In the genomic region with DNA sequence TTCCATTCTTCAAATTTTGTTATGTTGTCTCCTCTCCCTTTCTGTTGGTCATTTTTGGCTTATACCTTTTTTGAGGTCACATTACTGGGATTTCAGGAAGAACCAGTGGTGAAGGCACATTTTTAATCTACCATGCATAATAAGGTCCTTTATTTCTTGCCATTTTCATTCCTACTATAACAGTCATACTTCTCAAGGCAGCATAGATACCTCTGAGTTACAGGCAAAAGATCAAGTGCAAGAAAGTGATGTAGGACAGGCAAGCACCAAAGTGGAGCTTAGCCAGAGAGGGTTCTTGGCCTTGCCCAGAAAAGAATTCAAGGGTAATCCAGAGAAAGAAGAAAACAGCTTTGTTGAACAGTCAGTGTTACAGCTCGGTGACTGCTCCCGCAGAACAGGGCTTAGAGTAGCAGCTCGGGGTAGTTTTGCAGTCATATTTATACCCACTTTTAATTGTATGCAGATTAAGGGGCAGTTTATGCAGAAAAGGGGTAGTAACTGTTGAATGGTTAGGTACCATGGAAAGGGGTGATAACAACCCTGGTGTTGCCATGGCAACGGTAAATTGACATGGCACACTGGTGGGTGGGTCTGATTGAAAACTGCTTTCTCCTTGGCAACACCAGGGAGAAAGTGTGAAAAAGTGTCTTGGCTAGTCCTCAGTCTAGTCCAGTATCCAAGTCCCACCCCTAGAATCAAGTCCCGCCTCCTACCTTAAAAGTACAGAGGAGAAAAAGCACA, we compare ENCODE assay signal across 21 cellular contexts. TPM values are rescaled to one million over a fixed set of nuclear protein-coding genes. Genes with fewer than 3 reads are reported as not detected.
A peak's percentile ranks its signal among the peaks of the same experiment; 100 is the strongest.
DNase-seq lines count a peak whose midpoint lies in the region; ATAC-seq, FAIRE-seq and TF ChIP-seq lines count a peak whose summit lies in the region.
"Had no signal": no experiment of that assay in that cellular context is flagged by ENCODE, and none has a peak within 500 bp of the region (broad histone marks: within the 10 kb centered on the region; RNA-seq: fewer than 3 reads in every experiment).

No MANE protein-coding gene starts in this region.

- H3K4me3 ChIP-seq in Caco-2 (ENCODE audit: low read depth, low read length) (no peak overlapping the region), K562 (no peak overlapping the region), ovary (no peak overlapping the region)
- H3K4me3 ChIP-seq: dorsolateral prefrontal cortex, HAP-1, mucosa of descending colon, sigmoid colon had no signal

- in situ Hi-C loops in K562 (cut with MboI) = no loop called here

- TF ChIP-seq POLR2A in K562 (conservative IDR thresholded peaks at IDR 0.05) (no peak), ovary (IDR thresholded peaks at IDR 0.05) (no peak)

- intact Hi-C loops in Caco-2 (cut with micrococcal nuclease; ENCODE audit: unreplicated experiment) = loop anchor here (5.0 kb wide), 1 partner anchor 36 kb away; no protein-coding TSS in a partner anchor
- intact Hi-C loops in K562 (cut with micrococcal nuclease) = no loop called here
- intact Hi-C loops in ovary (cut with DNase I) = no loop called here

- H3K27me3 ChIP-seq in Caco-2 (replicated peaks; ENCODE audit: control insufficient read depth, insufficient read depth, low read length) (no peaks in the 10 kb centered on the region), K562 (ENCODE audit: control insufficient read depth in 2 of 2, insufficient read depth in 2 of 2, low read length in 2 of 2) (peaks cover 0 to 2% of the 10 kb centered on the region in 2 experiments; a peak in 2 of 5 replicates), ovary (no peaks in the 10 kb centered on the region)
- H3K27me3 ChIP-seq: sigmoid colon had no signal

- TF ChIP-seq RAD21 in K562 (CRISPR knock-in tag; conservative IDR thresholded peaks at IDR 0.05 in 1 of 2, IDR thresholded peaks at IDR 0.05 in 1 of 2) = no peak

- FAIRE-seq in K562 (lab: Jason Lieb, UNC) = no peak
- FAIRE-seq: bronchial epithelial cell, TTC549 had no signal

- CTCF ChIA-PET in Caco-2 (lab: Charles Lee) = no interaction called here
- CTCF ChIA-PET in K562 (lab: Yijun Ruan, JAX; ENCODE audit: low intra/inter-chr PET ratio) = no interaction called here
- CTCF ChIA-PET in GM10248 (lab: Yijun Ruan, JAX) = interaction anchor here (4.9 kb wide), 1 partner anchor 19 kb away, joined by 18 read pairs; no protein-coding TSS in a partner anchor

- TF ChIP-seq CTCF in Caco-2 (IDR thresholded peaks at IDR 0.05; ENCODE audit: insufficient read depth in 1 of 2, low read depth in 1 of 2, low read length in 1 of 2, severe bottlenecking in 1 of 2, unreplicated experiment in 1 of 2) (no peak), HFFc6 (IDR thresholded peaks at IDR 0.05) (no peak), K562 (IDR thresholded peaks at IDR 0.05 in 2 of 3, conservative IDR thresholded peaks at IDR 0.05 in 1 of 3; ENCODE audit: insufficient read depth in 2 of 3, low read depth in 1 of 3, low read length in 3 of 3) (no peak), ovary (IDR thresholded peaks at IDR 0.05) (no peak), GM10248 (IDR thresholded peaks at IDR 0.05; ENCODE audit: control extremely low read depth, extremely low read depth, low read depth, missing control alignments) (no peak)

- peaks cover 37% of the 10 kb centered on the region for H3K4me1 Mint-ChIP-seq in Caco-2 (ENCODE audit: low read depth, unreplicated experiment)
- peaks cover 58% of the 10 kb centered on the region for H3K4me1 Mint-ChIP-seq in HFFc6 (ENCODE audit: low read depth)
- H3K4me1 Mint-ChIP-seq in memory B cell = peaks cover 8% of the 10 kb centered on the region
- H3K4me1 Mint-ChIP-seq: activated naive CD4-positive, alpha-beta T cell treated with anti-CD3 and anti-CD28 coated beads, Interleukin-2, amount 50 U/mL, for 24 hours had no signal

- POLR2A ChIA-PET in Caco-2 (lab: Charles Lee) (no interaction called here), K562 (lab: Yijun Ruan, JAX) (no interaction called here), GM10248 (lab: Yijun Ruan, JAX) (interaction anchor here (0.5 kb wide), 1 partner anchor 573 kb away, joined by 3 read pairs; no protein-coding TSS in a partner anchor)

- no peaks in the 10 kb centered on the region for H3K9me1 ChIP-seq in K562 (ENCODE audit: control insufficient read depth, insufficient read depth, low read length)

- H3K4me3 Mint-ChIP-seq in Caco-2 (ENCODE audit: unreplicated experiment) (no peak overlapping the region), HFFc6 (peak overlapping the region; percentile 65), memory B cell (no peak overlapping the region)
- H3K4me3 Mint-ChIP-seq: activated naive CD4-positive, alpha-beta T cell treated with anti-CD3 and anti-CD28 coated beads, Interleukin-2, amount 50 U/mL, for 24 hours had no signal

- no peak overlapping the region for H3K9ac ChIP-seq in K562 (ENCODE audit: insufficient read depth in 1 of 2, low read depth in 2 of 2, low read length in 2 of 2)

- ATAC-seq in K562 = no peak
- ATAC-seq in memory B cell (ENCODE audit: low read depth) = no peak
- no peak for ATAC-seq in HG02798 (IDR thresholded peaks at IDR 0.05; ENCODE audit: poor library complexity, unreplicated experiment)
- no peak for ATAC-seq in HG03378 (IDR thresholded peaks at IDR 0.05; ENCODE audit: unreplicated experiment)
- ATAC-seq: left cardiac atrium, mucosa of descending colon had no signal

- no peaks in the 10 kb centered on the region for H3K9me3 ChIP-seq in Caco-2
- no peaks in the 10 kb centered on the region for H3K9me3 ChIP-seq in K562 (replicated peaks; ENCODE audit: control insufficient read depth, insufficient read depth, low read depth, low read length)
- no peaks in the 10 kb centered on the region for H3K9me3 ChIP-seq in ovary
- H3K9me3 ChIP-seq: HAP-1, mucosa of descending colon, sigmoid colon had no signal

- no peaks in the 10 kb centered on the region for H4K20me1 ChIP-seq in K562 (replicated peaks; ENCODE audit: control insufficient read depth, insufficient read depth, low read length)

- H3K4me1 ChIP-seq in Caco-2 (peaks cover 30% of the 10 kb centered on the region), K562 (replicated peaks in 1 of 2; ENCODE audit: control insufficient read depth in 2 of 2, insufficient read depth in 2 of 2, low read length in 2 of 2) (no peaks in the 10 kb centered on the region), ovary (ENCODE audit: insufficient read depth) (peaks cover 4% of the 10 kb centered on the region)

- no peaks in the 10 kb centered on the region for H3K27me3 Mint-ChIP-seq in Caco-2 (ENCODE audit: insufficient read depth, unreplicated experiment)
- no peaks in the 10 kb centered on the region for H3K27me3 Mint-ChIP-seq in HFFc6 (ENCODE audit: insufficient read depth)
- peaks cover 2% of the 10 kb centered on the region for H3K27me3 Mint-ChIP-seq in memory B cell

- H3K36me3 ChIP-seq in Caco-2 (ENCODE audit: control insufficient read depth, insufficient read depth, low read length) (no peaks in the 10 kb centered on the region), K562 (ENCODE audit: control insufficient read depth, insufficient read depth, low read length) (no peaks in the 10 kb centered on the region), ovary (no peaks in the 10 kb centered on the region)
- H3K36me3 ChIP-seq: HAP-1, sigmoid colon had no signal

- H3K27ac ChIP-seq in K562 (ENCODE audit: extremely low read depth, low read depth, low read length) (no peak overlapping the region), ovary (no peak overlapping the region)
- H3K27ac ChIP-seq: sigmoid colon had no signal

- H2AFZ ChIP-seq in K562 (ENCODE audit: low read depth, low read length) = no peak overlapping the region

- peaks cover 6% of the 10 kb centered on the region for H3K36me3 Mint-ChIP-seq in Caco-2 (ENCODE audit: insufficient read depth, unreplicated experiment)
- H3K36me3 Mint-ChIP-seq in HFFc6 (ENCODE audit: low read depth) = no peaks in the 10 kb centered on the region
- H3K36me3 Mint-ChIP-seq in memory B cell = peaks cover 4% of the 10 kb centered on the region
- H3K36me3 Mint-ChIP-seq: activated naive CD4-positive, alpha-beta T cell treated with anti-CD3 and anti-CD28 coated beads, Interleukin-2, amount 50 U/mL, for 24 hours had no signal

- no peak overlapping the region for H3K4me2 ChIP-seq in K562 (ENCODE audit: insufficient read depth, low read length)

- no TSS peak for BruUV-seq in Caco-2 (replicated peaks; lab: Mats Ljungman, UMichigan)
- no TSS peak for BruUV-seq in K562 (replicated peaks; lab: Mats Ljungman, UMichigan)

- no peaks in the 10 kb centered on the region for H3K79me2 ChIP-seq in K562 (ENCODE audit: control insufficient read depth, insufficient read depth, low read length)

- H3K27ac Mint-ChIP-seq in Caco-2 (ENCODE audit: unreplicated experiment) = peak overlapping the region; percentile 65
- H3K27ac Mint-ChIP-seq in HFFc6 = peak overlapping the region; percentile 87
- peak overlapping the region; percentile 14 for H3K27ac Mint-ChIP-seq in memory B cell
- H3K27ac Mint-ChIP-seq: activated naive CD4-positive, alpha-beta T cell treated with anti-CD3 and anti-CD28 coated beads, Interleukin-2, amount 50 U/mL, for 24 hours had no signal

- TF ChIP-seq EP300 in K562 (IDR thresholded peaks at IDR 0.05; ENCODE audit: low read length) (no peak), ovary (IDR thresholded peaks at IDR 0.05) (no peak)

- H3K9me3 Mint-ChIP-seq in Caco-2 (ENCODE audit: unreplicated experiment) (no peaks in the 10 kb centered on the region), HFFc6 (no peaks in the 10 kb centered on the region), memory B cell (no peaks in the 10 kb centered on the region)
- H3K9me3 Mint-ChIP-seq: activated naive CD4-positive, alpha-beta T cell treated with anti-CD3 and anti-CD28 coated beads, Interleukin-2, amount 50 U/mL, for 24 hours had no signal

- no peak for DNase-seq in Caco-2
- DNase-seq in HFFc6 = peak; percentile 48
- DNase-seq in K562 (ENCODE audit: extremely low read depth in 1 of 4, low spot score in 3 of 4) = peak in 1 of 4 experiments; percentile 8
- DNase-seq in memory B cell (ENCODE audit: low spot score in 2 of 2) = no peak
- DNase-seq in ovary = no peak
- no peak for DNase-seq in GM10248 (ENCODE audit: extremely low spot score)
- DNase-seq: AML-193, Calu3, dorsolateral prefrontal cortex, hippocampal formation, left cardiac atrium, mucosa of descending colon, NCI-H2171 treated with DMSO at 0.1 percent for 48 hours, NCI-H82, sigmoid colon had no signal

- 24% methylated on average over 5 of the region's 5 CpGs for WGBS in K562 (ENCODE audit: insufficient coverage, low coverage, missing lambda C conversion rate)
- WGBS in ovary, 3 donors = 85 to 94% (median 89%) methylated on average over 5 of the region's 5 CpGs

RNA-seq across cellular contexts. Expression of a gene that starts 39.6 kb away (rescaled TPM):
- total RNA-seq in Caco-2 (2022) (43.6 and 48.9 TPM in 2 replicates), K562 (2014; rRNA removed) (16.4 and 29.3 TPM in 2 replicates), K562 (2014; rRNA removed; fragmentation: Illumina TruSeq; extraction: Trizol) (12.7 and 16.0 TPM in 2 replicates), K562 (2015; rRNA removed; fragmentation: Illumina TruSeq; extraction: Trizol) (18.1 and 21.8 TPM in 2 replicates), K562 (2021) (12.6 and 18.2 TPM in 2 replicates), ovary (10 to 100 TPM; 29.0 to 43.1 (median 39.9) TPM)
- 100 to 1,000 TPM in 3 of 6 experiments, 10 to 100 TPM in 3; 93.3 to 115 (median 105) TPM for total RNA-seq in HFFc6 (2021; fragmentation: NEBNext Ultra II Directional; extraction: Animal tissue kit (Norgen Biotek cat#: 25700))
- total RNA-seq in K562 (2011; cell fraction: chromatin; rRNA removed; ENCODE audit: low replicate concordance) = 14.7 and 55.2 TPM in 2 replicates
- 14.5 and 15.5 TPM in 2 replicates for total RNA-seq in K562 (2011; cell fraction: nucleolus; rRNA removed)
- total RNA-seq in K562 (2011; cell fraction: nucleoplasm; rRNA removed) = 19.6 and 36.0 TPM in 2 replicates
- polyA plus RNA-seq in K562 (2011; rRNA removed) (12.5 and 16.4 TPM in 2 replicates), K562 (2014; fragmentation: Illumina TruSeq; extraction: Trizol) (20.9 and 35.1 TPM in 2 replicates), K562 (2014; fragmentation: Nextera tagmentation; extraction: Ambion mirVana) (10 to 100 TPM in 1 of 2 experiments, 1 to 10 TPM in 1; 4.9 to 10.6 TPM), K562 (2014; rRNA removed) (7.7 and 10.1 TPM in 2 replicates), ovary (10 to 100 TPM; 12.7 to 29.1 TPM)
- 3.0 and 7.4 TPM in 2 replicates for polyA plus RNA-seq in K562 (2011; cell fraction: cytosol; rRNA removed)
- polyA plus RNA-seq in K562 (2011; cell fraction: nucleus; rRNA removed) = 12.2 and 21.1 TPM in 2 replicates
- 14.6 and 22.3 TPM in 2 replicates for polyA plus RNA-seq in K562 (2012)
- 57.3 and 79.6 TPM in 2 replicates for polyA minus RNA-seq in K562 (2011; rRNA and poly(A)+ RNA removed)
- polyA minus RNA-seq in K562 (2011; cell fraction: cytosol; rRNA and poly(A)+ RNA removed) = 15.4 and 16.5 TPM in 2 replicates
- polyA minus RNA-seq in K562 (2011; cell fraction: nucleus; rRNA and poly(A)+ RNA removed) = 28.9 and 46.7 TPM in 2 replicates

RNA-seq across cellular contexts. Expression of a gene that starts 56.1 kb away (rescaled TPM):
- total RNA-seq in Caco-2 (2022) = 6.8 and 7.4 TPM in 2 replicates
- 10 to 100 TPM in 5 of 6 experiments, 1 to 10 TPM in 1; 9.4 to 11.7 (median 10.6) TPM for total RNA-seq in HFFc6 (2021; fragmentation: NEBNext Ultra II Directional; extraction: Animal tissue kit (Norgen Biotek cat#: 25700))
- total RNA-seq in K562 (2011; cell fraction: chromatin; rRNA removed; ENCODE audit: low replicate concordance) = 6.2 and 23.0 TPM in 2 replicates
- 1.0 and 1.4 TPM in 2 replicates for total RNA-seq in K562 (2011; cell fraction: nucleolus; rRNA removed)
- total RNA-seq in K562 (2011; cell fraction: nucleoplasm; rRNA removed) = 3.1 and 4.4 TPM in 2 replicates
- total RNA-seq in K562 (2014; rRNA removed) = 7.0 and 7.6 TPM in 2 replicates
- total RNA-seq in K562 (2014; rRNA removed; fragmentation: Illumina TruSeq; extraction: Trizol) = 14.4 and 17.5 TPM in 2 replicates
- total RNA-seq in K562 (2015; rRNA removed; fragmentation: Illumina TruSeq; extraction: Trizol) = 9.5 and 10.4 TPM in 2 replicates
- total RNA-seq in K562 (2021) = 15.2 and 16.1 TPM in 2 replicates
- 13.7 and 21.3 TPM in 2 replicates for polyA plus RNA-seq in K562 (2011; rRNA removed)
- 2.3 and 4.5 TPM in 2 replicates for polyA plus RNA-seq in K562 (2011; cell fraction: cytosol; rRNA removed)
- polyA plus RNA-seq in K562 (2011; cell fraction: nucleus; rRNA removed) = 3.9 and 5.5 TPM in 2 replicates
- 11.6 and 11.7 TPM in 2 replicates for polyA plus RNA-seq in K562 (2012)
- polyA plus RNA-seq in K562 (2014; fragmentation: Illumina TruSeq; extraction: Trizol) = 17.5 and 22.6 TPM in 2 replicates
- 10 to 100 TPM; 35.4 to 35.8 TPM for polyA plus RNA-seq in K562 (2014; fragmentation: Nextera tagmentation; extraction: Ambion mirVana)
- polyA plus RNA-seq in K562 (2014; rRNA removed) = 12.1 and 14.9 TPM in 2 replicates
- polyA minus RNA-seq in K562 (2011; rRNA and poly(A)+ RNA removed) = 16.7 and 17.6 TPM in 2 replicates
- polyA minus RNA-seq in K562 (2011; cell fraction: cytosol; rRNA and poly(A)+ RNA removed) = 5.9 and 7.6 TPM in 2 replicates
- polyA minus RNA-seq in K562 (2011; cell fraction: nucleus; rRNA and poly(A)+ RNA removed) = 4.4 and 7.7 TPM in 2 replicates
- 10 to 100 TPM in 4 of 7 donors, 1 to 10 TPM in 3; 6.1 to 13.7 (median 11.2) TPM for total RNA-seq in ovary
- 10 to 100 TPM in 1 of 2 donors, 1 to 10 TPM in 1; 2.7 to 13.7 TPM for polyA plus RNA-seq in ovary

Comparison
In these comparisons a context has a peak if more than half of its experiments do, and no peak if none do; other contexts are left out.
1. H3K27ac Mint-ChIP-seq: peak in every context shown above with its lines; median percentile 87 in HFFc6; 65 in Caco-2; 14 in memory B cell.